16 cellular contexts compared by ENCODE assay signal in genomic region chr20:51514836-51515235, GRCh38.
"Had no signal": no experiment of that assay in that cellular context is flagged by ENCODE, and none has a peak within 500 bp of the region (broad histone marks: within the 10 kb centered on the region; RNA-seq: fewer than 3 reads in every experiment).

No MANE protein-coding gene starts in this region.

- DNase-seq: activated naive CD8-positive, alpha-beta T cell treated with anti-CD3 and anti-CD28 coated beads, Interleukin-2, amount 10 ng/mL, durations not matched to agents 7 days and 5 days; aorta; dorsolateral prefrontal cortex; foreskin keratinocyte; mammary epithelial cell; psoas muscle; right lobe of liver; stimulated activated CD4-positive, alpha-beta T cell treated with anti-CD3 and anti-CD28 coated beads, Interleukin-2, amount 100 ng/mL, for 48 hours; stimulated activated CD8-positive, alpha-beta memory T cell treated with anti-CD3 and anti-CD28 coated beads, Interleukin-4, amount 100 ng/mL, for 48 hours; stomach had no signal

- H3K27me3 Mint-ChIP-seq: activated naive CD8-positive, alpha-beta T cell treated with anti-CD3 and anti-CD28 coated beads, Interleukin-2, amount 10 ng/mL, durations not matched to agents 7 days and 5 days had no signal

- H3K9me3 Mint-ChIP-seq: activated naive CD8-positive, alpha-beta T cell treated with anti-CD3 and anti-CD28 coated beads, Interleukin-2, amount 10 ng/mL, durations not matched to agents 7 days and 5 days; nephron; T-helper 1 cell treated with Interleukin-12 subunit alpha and Interleukin-12 subunit beta and Interleukin-4 antibody, amounts not matched to agents 30 μg/mL and 1 μg/mL, for 36 hours had no signal

- ATAC-seq: activated CD4-positive, CD25-positive, alpha-beta regulatory T cell treated with anti-CD3 and anti-CD28 coated beads, Interleukin-2, amount 50 U/mL, for 24 hours; foreskin keratinocyte; left lobe of liver; psoas muscle; right lobe of liver; Right ventricle myocardium inferior; SK-N-SH treated with all-trans-retinoic acid at 6 μM for 48 hours had no signal

- H3K4me3 Mint-ChIP-seq: nephron; T-helper 1 cell treated with Interleukin-12 subunit alpha and Interleukin-12 subunit beta and Interleukin-4 antibody, amounts not matched to agents 30 μg/mL and 1 μg/mL, for 36 hours had no signal

- H3K27ac Mint-ChIP-seq: nephron had no signal
